Comparison of ENCODE assay signal across 22 cellular contexts in genomic region chr22:29867260-29867659, GRCh38.
"Had no signal": no experiment of that assay in that cellular context is flagged by ENCODE, and none has a peak within 500 bp of the region (broad histone marks: within the 10 kb centered on the region; RNA-seq: fewer than 3 reads in every experiment).

No MANE protein-coding gene starts in this region.

- H3K4me3 ChIP-seq: gastroesophageal sphincter, left lung, neural progenitor cell, right atrium auricular region, stomach, thyroid gland had no signal

- H3K36me3 ChIP-seq: gastroesophageal sphincter, left lung, neural progenitor cell, right atrium auricular region, stomach, thyroid gland had no signal

- H3K27ac ChIP-seq: gastroesophageal sphincter, left lung, neural progenitor cell, parathyroid adenoma, right atrium auricular region, stomach, thyroid gland had no signal

- H3K4me1 ChIP-seq: gastroesophageal sphincter, parathyroid adenoma, thyroid gland had no signal

- ATAC-seq: effector memory CD8-positive, alpha-beta T cell; gastroesophageal sphincter; left lung; naive thymus-derived CD4-positive, alpha-beta T cell; sciatic nerve; stimulated activated effector memory CD8-positive, alpha-beta T cell treated with anti-CD3 and anti-CD28 coated beads, Interleukin-12 subunit alpha, Interleukin-12 subunit beta, amount 100 ng/mL, for 72 hours had no signal

- DNase-seq: cortex of kidney; effector memory CD8-positive, alpha-beta T cell; hypothalamus; immature natural killer cell; islet precursor cell; left lung; mesendoderm; midbrain; naive thymus-derived CD4-positive, alpha-beta T cell; stimulated activated CD4-positive, alpha-beta T cell treated with anti-CD3 and anti-CD28 coated beads, Interleukin-2, amount 100 ng/mL, for 24 hours; stimulated activated CD4-positive, alpha-beta T cell treated with anti-CD3 and anti-CD28 coated beads, Interleukin-4, amount 100 ng/mL, for 24 hours; stimulated activated naive CD4-positive, alpha-beta T cell treated with Interleukin-2 at 50 U/mL for 16 hours; stomach; thyroid gland; trophoblast cell had no signal

- H3K9me3 ChIP-seq: gastroesophageal sphincter, left lung, right atrium auricular region, stomach, thyroid gland had no signal

- H3K27me3 ChIP-seq: left lung, neural progenitor cell, right atrium auricular region, stomach, thyroid gland had no signal

- H3K9ac ChIP-seq: neural progenitor cell, parathyroid adenoma had no signal

- FAIRE-seq: endometrium had no signal
